ENCODE assay signal across 25 cellular contexts in genomic region chr9:22171691-22172090, GRCh38.
DNase-seq lines count a peak whose midpoint lies in the region; ATAC-seq, FAIRE-seq and TF ChIP-seq lines count a peak whose summit lies in the region.
"Had no signal": no experiment of that assay in that cellular context is flagged by ENCODE, and none has a peak within 500 bp of the region (broad histone marks: within the 10 kb centered on the region; RNA-seq: fewer than 3 reads in every experiment).

No MANE protein-coding gene starts in this region.

- H3K36me3 Mint-ChIP-seq in activated naive CD8-positive, alpha-beta T cell treated with anti-CD3 and anti-CD28 coated beads, Interleukin-2, amount 50 U/mL, for 24 hours (ENCODE audit: low read depth): no peaks in the 10 kb centered on the region

- peaks cover 20% of the 10 kb centered on the region for H3K4me1 Mint-ChIP-seq in activated naive CD8-positive, alpha-beta T cell treated with anti-CD3 and anti-CD28 coated beads, Interleukin-2, amount 50 U/mL, for 24 hours

- CTCF ChIA-PET in PC-3 (lab: Charles Lee): no interaction called here

- intact Hi-C loops in Right ventricle myocardium superior (cut with DNase I): no loop called here
- intact Hi-C loops in PC-3 (cut with micrococcal nuclease): loop anchor here (2.0 kb wide), 1 partner anchor 39 kb away; no protein-coding TSS in a partner anchor

- ATAC-seq in Right ventricle myocardium superior (ENCODE audit: poor library complexity) (no peak), PC-3 (no peak), GM21515 (IDR thresholded peaks at IDR 0.05; ENCODE audit: unreplicated experiment) (no peak)
- no peak for ATAC-seq in activated naive CD8-positive, alpha-beta T cell treated with anti-CD3 and anti-CD28 coated beads, Interleukin-2, amount 50 U/mL, for 24 hours
- ATAC-seq: HCT116 had no signal

- H3K9ac ChIP-seq in PC-3 (ENCODE audit: low read length) (no peak overlapping the region), mesendoderm (ENCODE audit: low read length) (no peak overlapping the region)
- H3K9ac ChIP-seq: SK-N-SH had no signal

- no peak overlapping the region for H3K18ac ChIP-seq in mesendoderm (ENCODE audit: low read length)

- H3K4ac ChIP-seq in mesendoderm (ENCODE audit: low read depth, low read length): no peak overlapping the region

- H3K27ac ChIP-seq in cardiac muscle cell (peak overlapping the region; percentile 15), PC-3 (ENCODE audit: low read length) (peak overlapping the region; percentile 97), mesendoderm (ENCODE audit: low read depth, low read length) (no peak overlapping the region)
- H3K27ac ChIP-seq: 22Rv1, C4-2B had no signal

- H3K27me3 ChIP-seq in cardiac muscle cell: no peaks in the 10 kb centered on the region
- H3K27me3 ChIP-seq in PC-3 (ENCODE audit: low read length): no peaks in the 10 kb centered on the region
- H3K27me3 ChIP-seq in mesendoderm (ENCODE audit: insufficient read depth, low read length, poor library complexity): no peaks in the 10 kb centered on the region

- H2BK120ac ChIP-seq in mesendoderm (ENCODE audit: low read depth, low read length): no peak overlapping the region

- BruUV-seq in PC-3 (replicated peaks; lab: Mats Ljungman, UMichigan): no TSS peak

- no peak overlapping the region for H4K5ac ChIP-seq in mesendoderm (ENCODE audit: low read length)

- POLR2A ChIA-PET in PC-3 (lab: Charles Lee; ENCODE audit: unreplicated experiment): no interaction called here

- no peak overlapping the region for H3K4me3 Mint-ChIP-seq in activated naive CD8-positive, alpha-beta T cell treated with anti-CD3 and anti-CD28 coated beads, Interleukin-2, amount 50 U/mL, for 24 hours

- no peak for TF ChIP-seq CTCF in cardiac muscle cell (IDR thresholded peaks at IDR 0.05; ENCODE audit: low read depth, low read length)
- no peak for TF ChIP-seq CTCF in PC-3 (conservative IDR thresholded peaks at IDR 0.05; ENCODE audit: low read depth, low read length)

- H3K4me3 ChIP-seq in cardiac muscle cell: no peak overlapping the region
- H3K4me3 ChIP-seq in PC-3 (ENCODE audit: low read length): no peak overlapping the region
- H3K4me3 ChIP-seq in mesendoderm (ENCODE audit: low read length): no peak overlapping the region
- H3K4me3 ChIP-seq: PC-9 had no signal

- H2AK5ac ChIP-seq in mesendoderm (ENCODE audit: low read length): no peak overlapping the region

- H4K20me1 ChIP-seq in PC-3 (ENCODE audit: low read length): no peaks in the 10 kb centered on the region

- H3K9me3 ChIP-seq in cardiac muscle cell (ENCODE audit: low read depth): no peaks in the 10 kb centered on the region
- no peaks in the 10 kb centered on the region for H3K9me3 ChIP-seq in PC-3 (ENCODE audit: low read length)
- H3K9me3 ChIP-seq: SK-N-SH had no signal

- no peak overlapping the region for H2AFZ ChIP-seq in PC-3 (ENCODE audit: low read length)
- H2AFZ ChIP-seq: PC-9 had no signal

- no peak for FAIRE-seq in urothelium cell line (lab: Jason Lieb, UNC)
- FAIRE-seq: D721Med, GM19239, H1 had no signal

- DNase-seq in cardiac muscle cell (ENCODE audit: low read depth in 1 of 2, low spot score in 1 of 2) (no peak), Right ventricle myocardium superior (no peak), PC-3 (no peak), mesendoderm (peak; percentile 91), urothelium cell line (ENCODE audit: low spot score) (no peak), COLO829 (ENCODE audit: low spot score) (no peak)
- DNase-seq in activated naive CD8-positive, alpha-beta T cell treated with anti-CD3 and anti-CD28 coated beads, Interleukin-2, amount 50 U/mL, for 24 hours: no peak
- DNase-seq: EL, GF-D8, NCI-H1092 treated with DMSO at 0.1 percent for 48 hours, NCI-H1436 treated with DMSO at 0.1 percent for 48 hours, NCI-H2029 treated with DMSO at 0.1 percent for 48 hours, NCI-H226, NCI-H510A treated with DMSO at 0.1 percent for 48 hours, NCI-H748 treated with DMSO at 0.1 percent for 48 hours, PC-9, SIG-M5, SK-N-SH had no signal

- peaks cover 6% of the 10 kb centered on the region for H3F3A ChIP-seq in PC-3 (ENCODE audit: low read length, unreplicated experiment)

- H3K9me2 ChIP-seq in PC-3 (replicated peaks; ENCODE audit: low read length): no peaks in the 10 kb centered on the region
- H3K9me2 ChIP-seq: SK-N-SH had no signal

- no peaks in the 10 kb centered on the region for H3K9me3 Mint-ChIP-seq in activated naive CD8-positive, alpha-beta T cell treated with anti-CD3 and anti-CD28 coated beads, Interleukin-2, amount 50 U/mL, for 24 hours

- no peak overlapping the region for H3K56ac ChIP-seq in mesendoderm (ENCODE audit: low read length)

- peaks cover 1% of the 10 kb centered on the region for H3K27me3 Mint-ChIP-seq in activated naive CD8-positive, alpha-beta T cell treated with anti-CD3 and anti-CD28 coated beads, Interleukin-2, amount 50 U/mL, for 24 hours

- H3K4me1 ChIP-seq in cardiac muscle cell (ENCODE audit: low read depth): peaks cover 10% of the 10 kb centered on the region
- peaks cover 34% of the 10 kb centered on the region for H3K4me1 ChIP-seq in PC-3 (ENCODE audit: insufficient read depth, low read length)
- no peaks in the 10 kb centered on the region for H3K4me1 ChIP-seq in mesendoderm (ENCODE audit: control insufficient read depth, low read depth, low read length)

- no peaks in the 10 kb centered on the region for H3K79me1 ChIP-seq in mesendoderm (ENCODE audit: low read length)

- H3K79me2 ChIP-seq in PC-3 (ENCODE audit: low read length): no peaks in the 10 kb centered on the region
- no peaks in the 10 kb centered on the region for H3K79me2 ChIP-seq in mesendoderm (ENCODE audit: control insufficient read depth, insufficient read depth, low read length)

- no peak overlapping the region for H2BK5ac ChIP-seq in mesendoderm (ENCODE audit: low read length)

- H3K36me3 ChIP-seq in cardiac muscle cell (no peaks in the 10 kb centered on the region), PC-3 (ENCODE audit: low read depth, low read length) (no peaks in the 10 kb centered on the region), mesendoderm (ENCODE audit: control insufficient read depth, insufficient read depth, low read length) (no peaks in the 10 kb centered on the region)

- no CpG with 5 or more reads among the region's 3 CpGs for WGBS in mesendoderm (ENCODE audit: extremely low coverage, insufficient coverage, low lambda C conversion rate)

- no peak overlapping the region for H3K4me2 ChIP-seq in PC-3 (ENCODE audit: low read length)
- H3K4me2 ChIP-seq in mesendoderm (ENCODE audit: low read length): no peak overlapping the region
- H3K4me2 ChIP-seq: PC-9, SK-N-SH had no signal

- no peak overlapping the region for H2BK15ac ChIP-seq in mesendoderm (replicated peaks; ENCODE audit: low read depth)

- H3K23ac ChIP-seq in mesendoderm (ENCODE audit: low read length): no peak overlapping the region

- H3K27ac Mint-ChIP-seq in activated naive CD8-positive, alpha-beta T cell treated with anti-CD3 and anti-CD28 coated beads, Interleukin-2, amount 50 U/mL, for 24 hours: no peak overlapping the region

- no peak overlapping the region for H4K8ac ChIP-seq in mesendoderm (ENCODE audit: low read depth, low read length)
